8 cellular contexts compared by ENCODE assay signal in genomic region chr11:123429851-123430735, GRCh38. TPM values are rescaled to one million over a fixed set of nuclear protein-coding genes. Genes with fewer than 3 reads are reported as not detected.
A peak's percentile ranks its signal among the peaks of the same experiment; 100 is the strongest.
DNase-seq lines count a peak whose midpoint lies in the region; ATAC-seq, FAIRE-seq and TF ChIP-seq lines count a peak whose summit lies in the region.

TSS of gene GRAMD1B (plus strand) at chr11:123430269. CDS start at chr11:123430793, 524 bp downstream.

- H3K4me3 ChIP-seq in choroid plexus epithelial cell (ENCODE audit: low read depth, low read length): peak within 1 kb of the TSS; percentile 63
- H3K4me3 ChIP-seq in lower leg skin (ENCODE audit: low read depth, poor library complexity, severe bottlenecking): peak within 1 kb of the TSS; percentile 9

- DNase-seq in D721Med (ENCODE audit: insufficient read length, low spot score): peak; percentile 41
- DNase-seq in NCI-H1105 (lab: John Stamatoyannopoulos, UW): peak; percentile 88
- peak; percentile 67 for DNase-seq in activated CD4-positive, alpha-beta T cell treated with anti-CD3 and anti-CD28 coated beads for 1 hour
- peak; percentile 70 for DNase-seq in choroid plexus epithelial cell (ENCODE audit: low read depth)
- DNase-seq in lower leg skin (ENCODE audit: low spot score in 2 of 2): peak in 1 of 2 donors; percentile 87
- peak; percentile 44 to 64 (median 59) for DNase-seq in stimulated activated CD4-positive, alpha-beta T cell treated with anti-CD3 and anti-CD28 coated beads, TNF-alpha, amount 100 ng/mL, for 48 hours (ENCODE audit: low read depth in 3 of 3)
- no peak for DNase-seq in epidermal melanocyte (ENCODE audit: insufficient read length, low spot score)

- WGBS in lower leg skin, 2 donors: 3 to 5% methylated on average over 28 to 49 of the region's 58 CpGs

- TF ChIP-seq POLR2A in lower leg skin (IDR thresholded peaks at IDR 0.05): no peak

- FAIRE-seq in D721Med (lab: Jason Lieb, UNC): no peak

- peak; percentile 64 for ATAC-seq in GM21825 (IDR thresholded peaks at IDR 0.05; ENCODE audit: unreplicated experiment)

- intact Hi-C loops in lower leg skin (cut with DNase I; ENCODE audit: low total_unique reads): no loop called here

- TF ChIP-seq CTCF in D721Med (IDR thresholded peaks at IDR 0.05; ENCODE audit: insufficient read depth, missing control alignments) (peak; percentile 18), choroid plexus epithelial cell (conservative IDR thresholded peaks at IDR 0.05; ENCODE audit: low read depth, low read length) (peak; percentile 39), lower leg skin (IDR thresholded peaks at IDR 0.05) (no peak)

RNA-seq across cellular contexts. Expression of gene GRAMD1B, which starts in this region (rescaled TPM):
- 1 to 10 TPM in 1 of 4 donors, under 1 TPM in 3; 0.30 to 1.5 (median 0.68) TPM for total RNA-seq in lower leg skin

Comparison
In these comparisons a context has a peak if more than half of its experiments do, and no peak if none do; other contexts are left out.
1. CTCF ChIP-seq: peak in D721Med (single experiment) and choroid plexus epithelial cell (single experiment); none in lower leg skin (0 of 3).